In the genomic region with DNA sequence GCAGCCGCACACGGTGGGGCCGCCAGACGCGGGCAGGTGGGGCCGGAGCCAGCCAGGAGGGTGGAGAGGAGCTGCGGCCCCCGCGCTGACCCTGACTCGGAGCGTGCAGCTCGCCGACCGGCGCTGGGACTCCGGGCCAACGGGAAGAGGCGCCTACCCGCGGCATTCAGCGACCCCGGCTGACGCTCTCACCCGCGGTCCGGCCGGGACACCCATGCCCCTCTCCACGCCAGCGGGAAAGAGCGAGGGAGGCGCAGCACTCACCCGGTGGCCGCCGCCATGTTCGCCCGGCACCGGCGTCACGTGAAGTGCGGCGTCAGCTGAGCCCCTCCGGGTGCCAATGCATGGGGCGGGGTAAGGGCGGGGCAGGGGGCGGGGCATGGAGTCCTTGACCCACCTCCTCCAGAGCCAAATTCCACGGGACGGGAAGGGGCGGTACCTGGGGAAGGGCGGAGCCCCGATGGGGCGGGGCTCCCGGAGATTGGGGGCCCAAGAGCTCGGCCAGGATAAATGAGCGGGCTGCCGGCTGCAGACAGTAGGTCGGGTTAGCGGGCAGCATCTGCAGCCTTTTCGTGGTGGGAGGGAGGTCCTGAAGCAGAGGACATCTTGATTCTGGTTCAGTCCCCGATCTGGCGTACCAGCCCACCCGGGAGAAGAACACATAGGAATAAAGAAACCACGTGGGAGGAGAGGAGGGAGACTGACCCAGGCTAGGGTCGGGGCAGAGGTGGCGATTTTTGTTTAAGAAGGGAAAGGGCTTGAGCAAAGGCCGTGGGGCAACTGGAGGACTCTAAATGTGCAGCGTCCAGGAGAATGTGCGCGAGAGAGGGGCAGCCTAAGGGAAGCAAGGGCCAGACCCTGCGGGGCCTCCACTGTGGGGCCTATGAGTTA, we compare ENCODE assay signal across 8 cellular contexts. TPM values are rescaled to one million over a fixed set of nuclear protein-coding genes. Genes with fewer than 3 reads are reported as not detected.
DNase-seq lines count a peak whose midpoint lies in the region; ATAC-seq, FAIRE-seq and TF ChIP-seq lines count a peak whose summit lies in the region.

Gene PEPD, minus strand, starts transcription at position 312 of the 891 bp plus-strand sequence. Its CDS starts 31 bp downstream, at position 281.

- H3K9me3 ChIP-seq in keratinocyte (ENCODE audit: control insufficient read depth, low read depth, low read length) = no peaks in the 10 kb centered on the region

- peak within 1 kb of the TSS; percentile 62 for H3K27ac Mint-ChIP-seq in central memory CD8-positive, alpha-beta T cell (ENCODE audit: low read depth)

- peaks cover 26% of the 10 kb centered on the region for H3K4me1 Mint-ChIP-seq in central memory CD8-positive, alpha-beta T cell

- peak within 1 kb of the TSS; percentile 88 for H2AFZ ChIP-seq in keratinocyte (ENCODE audit: control insufficient read depth, low read length)

- H3K36me3 Mint-ChIP-seq in central memory CD8-positive, alpha-beta T cell (ENCODE audit: insufficient read depth) = no peaks in the 10 kb centered on the region

- POLR2A ChIA-PET in AG04449 (lab: Yijun Ruan, JAX) = interaction anchor here (0.6 to 1.4 kb wide), 7 partner anchors 9 to 275 kb away, joined by 3 to 5 read pairs (median 3); partner anchors contain the start of gene KCTD15

- no peaks in the 10 kb centered on the region for H3K9me1 ChIP-seq in keratinocyte (ENCODE audit: control insufficient read depth, extremely low read depth, insufficient read depth, low read length)

- CTCF ChIA-PET in AG04449 (lab: Yijun Ruan, JAX) = interaction anchor here (1.2 kb wide), 1 partner anchor 273 kb away, joined by 3 read pairs; no protein-coding TSS in a partner anchor

- FAIRE-seq in keratinocyte (lab: Jason Lieb, UNC) = no peak

- no peaks in the 10 kb centered on the region for H3K27me3 Mint-ChIP-seq in central memory CD8-positive, alpha-beta T cell

- H3K4me3 Mint-ChIP-seq in central memory CD8-positive, alpha-beta T cell = peak within 1 kb of the TSS; percentile 71

- no peaks in the 10 kb centered on the region for H3K36me3 ChIP-seq in keratinocyte (ENCODE audit: control insufficient read depth in 2 of 2, extremely low read depth in 1 of 2, insufficient read depth in 2 of 2, low read length in 2 of 2)

- H3K4me1 ChIP-seq in keratinocyte (ENCODE audit: control insufficient read depth, extremely low read depth, insufficient read depth, low read length) = peaks cover 9% of the 10 kb centered on the region

- peak within 1 kb of the TSS; percentile 91 for H3K4me2 ChIP-seq in keratinocyte (ENCODE audit: control insufficient read depth, extremely low read depth, insufficient read depth, low read depth, low read length)

- DNase-seq in AG04449 (ENCODE audit: low read depth, low spot score) = peak; percentile 9
- DNase-seq in NCI-H226 = peak; percentile 72
- peak; percentile 35 to 37 for DNase-seq in central memory CD8-positive, alpha-beta T cell (ENCODE audit: low spot score in 2 of 2)
- DNase-seq in keratinocyte (ENCODE audit: low read depth, low spot score) = peak; percentile 33
- DNase-seq in stimulated activated CD4-positive, alpha-beta T cell treated with anti-CD3 and anti-CD28 coated beads, Interleukin-15, amount 100 ng/mL, for 1 hour (ENCODE audit: low read depth in 1 of 2, low spot score in 1 of 2) = peak; percentile 66 to 79

- TF ChIP-seq CTCF in AG04449 (IDR thresholded peaks at IDR 0.05; ENCODE audit: insufficient read depth, low read length, missing control alignments) = no peak
- no peak for TF ChIP-seq CTCF in keratinocyte (optimal IDR thresholded peaks at IDR 0.05 in 1 of 3, IDR thresholded peaks at IDR 0.05 in 1 of 3, conservative IDR thresholded peaks at IDR 0.05 in 1 of 3; ENCODE audit: extremely low read depth in 1 of 3, insufficient read depth in 2 of 3, low read length in 3 of 3)

- H3K9ac ChIP-seq in keratinocyte (ENCODE audit: control insufficient read depth, extremely low read depth, insufficient read depth, low read length) = peak within 1 kb of the TSS; percentile 81

- dilution Hi-C loops in keratinocyte (cut with MboI; ENCODE audit: extremely low pct_ligation_motif_present, low sequenced_read_pairs) = no loop called here

- H4K20me1 ChIP-seq in keratinocyte (ENCODE audit: control insufficient read depth, extremely low read depth, insufficient read depth, low read length) = no peaks in the 10 kb centered on the region

- no peaks in the 10 kb centered on the region for H3K9me3 Mint-ChIP-seq in central memory CD8-positive, alpha-beta T cell

- no peaks in the 10 kb centered on the region for H3K27me3 ChIP-seq in keratinocyte (ENCODE audit: control insufficient read depth, extremely low read depth, insufficient read depth, low read length)

- peak; percentile 72 for ATAC-seq in GM18873 (IDR thresholded peaks at IDR 0.05; ENCODE audit: low FRiP score, unreplicated experiment)
- peak; percentile 93 for ATAC-seq in HG03139 (IDR thresholded peaks at IDR 0.05; ENCODE audit: unreplicated experiment)
- ATAC-seq in activated CD4-positive, CD25-positive, alpha-beta regulatory T cell treated with anti-CD3 and anti-CD28 coated beads, Interleukin-2, amount 50 U/mL, for 24 hours = peak; percentile 93 to 95
- peak; percentile 80 for ATAC-seq in central memory CD8-positive, alpha-beta T cell (replicated peaks; ENCODE audit: extremely low read depth, poor library complexity, severe bottlenecking)

- H3K79me2 ChIP-seq in keratinocyte (ENCODE audit: control insufficient read depth, insufficient read depth, low read length) = peaks cover 2% of the 10 kb centered on the region

- H3K27ac ChIP-seq in keratinocyte (ENCODE audit: control insufficient read depth, insufficient read depth, low read length) = peak within 1 kb of the TSS; percentile 24

- H3K4me3 ChIP-seq in AG04449 (ENCODE audit: low read depth, low read length) (peak within 1 kb of the TSS; percentile 87), keratinocyte (ENCODE audit: control insufficient read depth in 2 of 3, extremely low read depth in 1 of 3, insufficient read depth in 2 of 3, low read depth in 1 of 3, low read length in 3 of 3) (peak within 1 kb of the TSS; percentile 77 to 95 (median 90))

RNA-seq across cellular contexts. Expression of gene PEPD, which starts in this region (rescaled TPM):
- 36.9 to 58.3 TPM (median 37.6 TPM) in 3 replicates for polyA plus RNA-seq in keratinocyte
- polyA plus RNA-seq in keratinocyte (2011; ENCODE audit: low read depth) = 47.0 TPM
- 42.0 and 49.7 TPM in 2 replicates for polyA plus RNA-seq in keratinocyte (2011; cell fraction: cytosol; rRNA removed)
- 33.9 and 43.0 TPM in 2 replicates for polyA plus RNA-seq in keratinocyte (2011; cell fraction: nucleus; rRNA removed)
- 31.6 and 37.7 TPM in 2 replicates for polyA plus RNA-seq in keratinocyte (2012; ENCODE audit: low replicate concordance)
- polyA minus RNA-seq in keratinocyte = 35.1 to 54.1 TPM (median 46.3 TPM) in 3 replicates
- 51.8 TPM for polyA minus RNA-seq in keratinocyte (2011; cell fraction: cytosol; rRNA and poly(A)+ RNA removed)
- 18.5 and 22.6 TPM in 2 replicates for polyA minus RNA-seq in keratinocyte (2011; cell fraction: nucleus; rRNA and poly(A)+ RNA removed)

Comparison
In these comparisons a context has a peak if more than half of its experiments do, and no peak if none do; other contexts are left out.
1. Peak in every context shown above with its lines: DNase-seq, ATAC-seq, H3K4me3 ChIP-seq and H3K27ac ChIP-seq.
2. DNase-seq: peak in every context shown above with its lines; median percentile 72 in stimulated activated CD4-positive, alpha-beta T cell treated with anti-CD3 and anti-CD28 coated beads, Interleukin-15, amount 100 ng/mL, for 1 hour; 72 in NCI-H226; 36 in central memory CD8-positive, alpha-beta T cell; 33 in keratinocyte; 9 in AG04449.